ENCODE assay signal across 27 cellular contexts in genomic region chr20:22006306-22006705, GRCh38.
"Had no signal": no experiment of that assay in that cellular context is flagged by ENCODE, and none has a peak within 500 bp of the region (broad histone marks: within the 10 kb centered on the region; RNA-seq: fewer than 3 reads in every experiment).

No MANE protein-coding gene starts in this region.

- H3K4me1 ChIP-seq: stomach, suprapubic skin, testis, thyroid gland, tibial artery, tibial nerve, transverse colon, upper lobe of left lung, upper lobe of right lung, uterus, vagina had no signal

- H3K27me3 ChIP-seq: stomach, suprapubic skin, testis, thyroid gland, tibial artery, tibial nerve, transverse colon, upper lobe of left lung, upper lobe of right lung, uterus, vagina had no signal

- H3K36me3 ChIP-seq: stomach, suprapubic skin, thoracic aorta, thyroid gland, tibial artery, tibial nerve, transverse colon, upper lobe of left lung, upper lobe of right lung, uterus, vagina had no signal

- DNase-seq: stimulated activated CD4-positive, alpha-beta T cell treated with anti-CD3 and anti-CD28 coated beads, Interleukin-2, amount 100 ng/mL, for 48 hours; stimulated activated CD4-positive, alpha-beta T cell treated with anti-CD3 and anti-CD28 coated beads, Interleukin-4, amount 100 ng/mL, for 1 hour; stimulated activated CD4-positive, alpha-beta T cell treated with anti-CD3 and anti-CD28 coated beads, Interleukin-4, amount 100 ng/mL, for 24 hours; stimulated activated CD4-positive, alpha-beta T cell treated with anti-CD3 and anti-CD28 coated beads, Interleukin-4, amount 100 ng/mL, for 4 hours; stimulated activated CD8-positive, alpha-beta memory T cell treated with anti-CD3 and anti-CD28 coated beads, Interleukin-4, amount 100 ng/mL, for 48 hours; stimulated activated naive B cell treated with anti-CD40 and anti-IgM and Interleukin-4, amounts not matched to agents 10 μg/mL and 1 μg/mL and 100 μg/mL, for 72 hours; stimulated activated naive CD4-positive, alpha-beta T cell; stimulated activated naive CD4-positive, alpha-beta T cell treated with Interleukin-2 at 50 U/mL for 16 hours; stimulated activated naive CD8-positive, alpha-beta T cell treated with anti-CD3 and anti-CD28 coated beads, Interleukin-15, amount 100 ng/mL, for 72 hours; stimulated activated naive CD8-positive, alpha-beta T cell treated with anti-CD3 and anti-CD28 coated beads, Interleukin-15, Interleukin-2, amounts not matched to agents 100 U/mL and 50 U/mL, for 24 hours; stomach; substantia nigra; testis; thyroid gland; tibial artery; transverse colon; trophoblast cell; upper lobe of left lung; upper lobe of right lung; uterus had no signal

- H3K4me3 ChIP-seq: stomach, suprapubic skin, testis, thoracic aorta, thyroid gland, tibial artery, tibial nerve, transverse colon, upper lobe of left lung, upper lobe of right lung, uterus, vagina had no signal

- ATAC-seq: stimulated activated effector memory CD8-positive, alpha-beta T cell treated with anti-CD3 and anti-CD28 coated beads, Interleukin-12 subunit alpha, Interleukin-12 subunit beta, amount 100 ng/mL, for 72 hours; stimulated activated memory B cell treated with anti-CD40 and anti-IgM and Interleukin-4, amounts not matched to agents 10 μg/mL and 1 μg/mL and 100 μg/mL, for 72 hours; stimulated activated naive B cell treated with anti-CD40 and anti-IgM and Interleukin-4, amounts not matched to agents 10 μg/mL and 1 μg/mL and 100 μg/mL, for 72 hours; stimulated activated naive CD8-positive, alpha-beta T cell treated with anti-CD3 and anti-CD28 coated beads, Interleukin-15, amount 100 ng/mL, for 72 hours; stimulated activated naive CD8-positive, alpha-beta T cell treated with anti-CD3 and anti-CD28 coated beads, Interleukin-15, Interleukin-2, amounts not matched to agents 100 U/mL and 50 U/mL, for 24 hours had no signal

- H3K27ac ChIP-seq: stomach, suprapubic skin, testis, thoracic aorta, thyroid gland, tibial artery, tibial nerve, transverse colon, upper lobe of left lung, upper lobe of right lung, uterus, vagina had no signal

- FAIRE-seq: urothelium cell line had no signal

- H3K9me3 ChIP-seq: suprapubic skin, testis, thoracic aorta, thyroid gland, tibial artery, upper lobe of left lung, upper lobe of right lung, uterus, vagina had no signal
